Comparison of ENCODE assay signal across 20 cellular contexts in the genomic region with DNA sequence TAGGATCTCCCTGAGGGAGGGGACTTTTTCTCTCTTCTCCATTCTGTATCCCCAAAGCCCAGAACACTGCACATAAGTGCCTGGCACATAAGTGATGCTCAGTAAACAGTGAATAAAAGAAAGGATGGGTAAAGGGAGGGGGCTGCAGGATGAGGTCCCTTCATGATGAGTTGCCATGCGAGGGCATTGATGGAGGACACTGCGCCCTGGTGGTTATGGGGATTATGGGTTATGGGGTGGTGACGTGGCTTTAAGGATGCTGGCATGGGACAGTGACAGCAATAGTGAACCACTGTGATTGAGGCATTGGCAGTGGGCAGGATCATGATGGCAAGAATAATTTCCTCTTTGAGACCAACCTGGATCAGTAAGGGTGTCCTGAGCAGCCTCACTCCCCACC.
"Had no signal": no experiment of that assay in that cellular context is flagged by ENCODE, and none has a peak within 500 bp of the region (broad histone marks: within the 10 kb centered on the region; RNA-seq: fewer than 3 reads in every experiment).

No MANE protein-coding gene starts in this region.

- H3K79me2 ChIP-seq: hepatocyte had no signal

- H2AFZ ChIP-seq: hepatocyte had no signal

- H3K27ac ChIP-seq: brain microvascular endothelial cell, coronary artery, esophagus muscularis mucosa, hepatocyte, ovary, stomach, vagina had no signal

- H3K4me1 ChIP-seq: esophagus muscularis mucosa, stomach had no signal

- H3K4me2 ChIP-seq: hepatocyte, smooth muscle cell had no signal

- H3K9me3 ChIP-seq: esophagus muscularis mucosa, ovary, stomach, vagina had no signal

- H3K36me3 ChIP-seq: brain microvascular endothelial cell, esophagus muscularis mucosa, ovary, stomach, vagina had no signal

- DNase-seq: activated B cell treated with CpG ODN at 0.5 μM for 24 hours; activated CD4-positive, alpha-beta memory T cell treated with anti-CD3 and anti-CD28 coated beads for 36 hours; activated CD4-positive, alpha-beta T cell treated with anti-CD3 and anti-CD28 coated beads for 4 hours; activated naive CD4-positive, alpha-beta T cell treated with anti-CD3 and anti-CD28 coated beads for 36 hours; activated naive CD8-positive, alpha-beta T cell treated with anti-CD3 and anti-CD28 coated beads, Interleukin-2, amount 50 U/mL, for 24 hours; anterior cingulate cortex; brain microvascular endothelial cell; stimulated activated CD4-positive, alpha-beta T cell treated with anti-CD3 and anti-CD28 coated beads, Interleukin-4, amount 100 ng/mL, for 24 hours; stomach; trophoblast cell had no signal

- H3K4me3 ChIP-seq: coronary artery, esophagus muscularis mucosa, hepatocyte, ovary, smooth muscle cell, stomach, vagina had no signal

- H3K27me3 ChIP-seq: brain microvascular endothelial cell, esophagus muscularis mucosa, hepatocyte, ovary, stomach, vagina had no signal

- FAIRE-seq: TTC549 had no signal

- ATAC-seq: activated naive CD8-positive, alpha-beta T cell treated with anti-CD3 and anti-CD28 coated beads, Interleukin-2, amount 50 U/mL, for 24 hours; activated T-helper 17 cell treated with anti-CD3 and anti-CD28 coated beads, Interleukin-2, amount 50 U/mL, for 72 hours; sciatic nerve; stimulated activated effector memory CD8-positive, alpha-beta T cell treated with anti-CD3 and anti-CD28 coated beads, Interleukin-12 subunit alpha, Interleukin-12 subunit beta, amount 100 ng/mL, for 72 hours had no signal
